2 cellular contexts compared by ENCODE assay signal in genomic region chr7:29488203-29488970, GRCh38.
A peak's percentile ranks its signal among the peaks of the same experiment; 100 is the strongest.
TF ChIP-seq lines count a peak whose summit lies in the region.

No MANE protein-coding gene starts in this region.

TF ChIP-seq in endothelial cell of umbilical vein, 7 proteins besides CTCF, POLR2A, EP300 and RAD21:
- TF ChIP-seq JUN (IDR thresholded peaks at IDR 0.05; ENCODE audit: borderline replicate concordance, insufficient read depth, insufficient read length, low read depth): no peak
- no peak for TF ChIP-seq POLR2AphosphoS5 (IDR thresholded peaks at IDR 0.05; ENCODE audit: insufficient read depth, low read depth, low read length)
- no peak for TF ChIP-seq GATA2 (IDR thresholded peaks at IDR 0.05; ENCODE audit: insufficient read depth, insufficient read length, low read depth, low read length)
- TF ChIP-seq EZH2 (IDR thresholded peaks at IDR 0.05; ENCODE audit: borderline replicate concordance, low read depth, low read length, severe bottlenecking): no peak
- TF ChIP-seq MYC (IDR thresholded peaks at IDR 0.05; ENCODE audit: low read depth, low read length): no peak
- TF ChIP-seq, protein P1, sequence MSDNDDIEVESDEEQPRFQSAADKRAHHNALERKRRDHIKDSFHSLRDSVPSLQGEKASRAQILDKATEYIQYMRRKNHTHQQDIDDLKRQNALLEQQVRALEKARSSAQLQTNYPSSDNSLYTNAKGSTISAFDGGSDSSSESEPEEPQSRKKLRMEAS (IDR thresholded peaks at IDR 0.05; ENCODE audit: insufficient read depth, insufficient read length): no peak
- no peak for TF ChIP-seq FOS (IDR thresholded peaks at IDR 0.05; ENCODE audit: borderline replicate concordance, insufficient read depth, low read length)

TF ChIP-seq in liver, 16 proteins besides CTCF, POLR2A, EP300 and RAD21:
- TF ChIP-seq, protein P2, sequence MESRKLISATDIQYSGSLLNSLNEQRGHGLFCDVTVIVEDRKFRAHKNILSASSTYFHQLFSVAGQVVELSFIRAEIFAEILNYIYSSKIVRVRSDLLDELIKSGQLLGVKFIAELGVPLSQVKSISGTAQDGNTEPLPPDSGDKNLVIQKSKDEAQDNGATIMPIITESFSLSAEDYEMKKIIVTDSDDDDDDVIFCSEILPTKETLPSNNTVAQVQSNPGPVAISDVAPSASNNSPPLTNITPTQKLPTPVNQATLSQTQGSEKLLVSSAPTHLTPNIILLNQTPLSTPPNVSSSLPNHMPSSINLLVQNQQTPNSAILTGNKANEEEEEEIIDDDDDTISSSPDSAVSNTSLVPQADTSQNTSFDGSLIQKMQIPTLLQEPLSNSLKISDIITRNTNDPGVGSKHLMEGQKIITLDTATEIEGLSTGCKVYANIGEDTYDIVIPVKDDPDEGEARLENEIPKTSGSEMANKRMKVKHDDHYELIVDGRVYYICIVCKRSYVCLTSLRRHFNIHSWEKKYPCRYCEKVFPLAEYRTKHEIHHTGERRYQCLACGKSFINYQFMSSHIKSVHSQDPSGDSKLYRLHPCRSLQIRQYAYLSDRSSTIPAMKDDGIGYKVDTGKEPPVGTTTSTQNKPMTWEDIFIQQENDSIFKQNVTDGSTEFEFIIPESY (IDR thresholded peaks at IDR 0.05): no peak
- TF ChIP-seq JUND (IDR thresholded peaks at IDR 0.05): no peak
- TF ChIP-seq, protein P1 (IDR thresholded peaks at IDR 0.05): no peak
- no peak for TF ChIP-seq TAF1 (conservative IDR thresholded peaks at IDR 0.05)
- TF ChIP-seq RXRA (IDR thresholded peaks at IDR 0.05): peak; percentile 22 to 26
- no peak for TF ChIP-seq FOXA2 (IDR thresholded peaks at IDR 0.05)
- TF ChIP-seq, protein P3, sequence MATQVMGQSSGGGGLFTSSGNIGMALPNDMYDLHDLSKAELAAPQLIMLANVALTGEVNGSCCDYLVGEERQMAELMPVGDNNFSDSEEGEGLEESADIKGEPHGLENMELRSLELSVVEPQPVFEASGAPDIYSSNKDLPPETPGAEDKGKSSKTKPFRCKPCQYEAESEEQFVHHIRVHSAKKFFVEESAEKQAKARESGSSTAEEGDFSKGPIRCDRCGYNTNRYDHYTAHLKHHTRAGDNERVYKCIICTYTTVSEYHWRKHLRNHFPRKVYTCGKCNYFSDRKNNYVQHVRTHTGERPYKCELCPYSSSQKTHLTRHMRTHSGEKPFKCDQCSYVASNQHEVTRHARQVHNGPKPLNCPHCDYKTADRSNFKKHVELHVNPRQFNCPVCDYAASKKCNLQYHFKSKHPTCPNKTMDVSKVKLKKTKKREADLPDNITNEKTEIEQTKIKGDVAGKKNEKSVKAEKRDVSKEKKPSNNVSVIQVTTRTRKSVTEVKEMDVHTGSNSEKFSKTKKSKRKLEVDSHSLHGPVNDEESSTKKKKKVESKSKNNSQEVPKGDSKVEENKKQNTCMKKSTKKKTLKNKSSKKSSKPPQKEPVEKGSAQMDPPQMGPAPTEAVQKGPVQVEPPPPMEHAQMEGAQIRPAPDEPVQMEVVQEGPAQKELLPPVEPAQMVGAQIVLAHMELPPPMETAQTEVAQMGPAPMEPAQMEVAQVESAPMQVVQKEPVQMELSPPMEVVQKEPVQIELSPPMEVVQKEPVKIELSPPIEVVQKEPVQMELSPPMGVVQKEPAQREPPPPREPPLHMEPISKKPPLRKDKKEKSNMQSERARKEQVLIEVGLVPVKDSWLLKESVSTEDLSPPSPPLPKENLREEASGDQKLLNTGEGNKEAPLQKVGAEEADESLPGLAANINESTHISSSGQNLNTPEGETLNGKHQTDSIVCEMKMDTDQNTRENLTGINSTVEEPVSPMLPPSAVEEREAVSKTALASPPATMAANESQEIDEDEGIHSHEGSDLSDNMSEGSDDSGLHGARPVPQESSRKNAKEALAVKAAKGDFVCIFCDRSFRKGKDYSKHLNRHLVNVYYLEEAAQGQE (IDR thresholded peaks at IDR 0.05): no peak
- TF ChIP-seq NR2F2 (IDR thresholded peaks at IDR 0.05): no peak
- TF ChIP-seq YY1 (IDR thresholded peaks at IDR 0.05): no peak
- no peak for TF ChIP-seq EGR1 (IDR thresholded peaks at IDR 0.05; ENCODE audit: low read depth in 2 of 2)
- no peak for TF ChIP-seq HNF4G (IDR thresholded peaks at IDR 0.05)
- peak; percentile 17 to 30 for TF ChIP-seq HNF4A (conservative IDR thresholded peaks at IDR 0.05)
